9 cellular contexts compared by ENCODE assay signal in genomic region chr7:155532792-155533119, GRCh38. TPM values are rescaled to one million over a fixed set of nuclear protein-coding genes. Genes with fewer than 3 reads are reported as not detected.
A peak's percentile ranks its signal among the peaks of the same experiment; 100 is the strongest.
DNase-seq lines count a peak whose midpoint lies in the region; ATAC-seq and TF ChIP-seq lines count a peak whose summit lies in the region.
"Had no signal": no experiment of that assay in that cellular context is flagged by ENCODE, and none has a peak within 500 bp of the region (broad histone marks: within the 10 kb centered on the region; RNA-seq: fewer than 3 reads in every experiment).

No MANE protein-coding gene starts in this region.

- peaks cover 18% of the 10 kb centered on the region for H3K4me1 Mint-ChIP-seq in stimulated activated naive CD8-positive, alpha-beta T cell treated with anti-CD3 and anti-CD28 coated beads, Interleukin-15, Interleukin-2, amounts not matched to agents 100 ng/mL and 50 ng/mL, for 24 hours (ENCODE audit: low read depth)
- peaks cover 29% of the 10 kb centered on the region for H3K4me1 Mint-ChIP-seq in brain
- peaks cover 12 to 17% of the 10 kb centered on the region in 2 donors for H3K4me1 Mint-ChIP-seq in natural killer cell

- no peak for ATAC-seq in stimulated activated naive CD8-positive, alpha-beta T cell treated with anti-CD3 and anti-CD28 coated beads, Interleukin-15, Interleukin-2, amounts not matched to agents 100 U/mL and 50 U/mL, for 24 hours
- ATAC-seq in natural killer cell (no peak), GM21367 (IDR thresholded peaks at IDR 0.05; ENCODE audit: unreplicated experiment) (no peak), GM21576 (IDR thresholded peaks at IDR 0.05; ENCODE audit: unreplicated experiment) (no peak)

- intact Hi-C loops in natural killer cell (cut with micrococcal nuclease) = loop anchor here (5.0 kb wide), 1 partner anchor 150 kb away; no protein-coding TSS in a partner anchor
- intact Hi-C loops in uterus (cut with DNase I; ENCODE audit: low total_unique reads) = no loop called here

- DNase-seq in stimulated activated naive CD8-positive, alpha-beta T cell treated with anti-CD3 and anti-CD28 coated beads, Interleukin-15, Interleukin-2, amounts not matched to agents 100 U/mL and 50 U/mL, for 24 hours = no peak
- no peak for DNase-seq in natural killer cell
- no peak for DNase-seq in uterus
- no peak for DNase-seq in occipital lobe (lab: John Stamatoyannopoulos, UW)

- H3K9me3 Mint-ChIP-seq in stimulated activated naive CD8-positive, alpha-beta T cell treated with anti-CD3 and anti-CD28 coated beads, Interleukin-15, Interleukin-2, amounts not matched to agents 100 ng/mL and 50 ng/mL, for 24 hours = no peaks in the 10 kb centered on the region
- H3K9me3 Mint-ChIP-seq in brain = peaks cover 0 to 6% (median 3%) of the 10 kb centered on the region in 5 experiments
- H3K9me3 Mint-ChIP-seq in natural killer cell = no peaks in the 10 kb centered on the region

- TF ChIP-seq POLR2A in uterus (IDR thresholded peaks at IDR 0.05) = no peak

- no peak overlapping the region for H3K27ac Mint-ChIP-seq in stimulated activated naive CD8-positive, alpha-beta T cell treated with anti-CD3 and anti-CD28 coated beads, Interleukin-15, Interleukin-2, amounts not matched to agents 100 ng/mL and 50 ng/mL, for 24 hours
- H3K27ac Mint-ChIP-seq in brain (no peak overlapping the region), natural killer cell (no peak overlapping the region)

- no peaks in the 10 kb centered on the region for H3K9me3 ChIP-seq in uterus

- H3K36me3 ChIP-seq in uterus = no peaks in the 10 kb centered on the region

- H3K27me3 Mint-ChIP-seq in stimulated activated naive CD8-positive, alpha-beta T cell treated with anti-CD3 and anti-CD28 coated beads, Interleukin-15, Interleukin-2, amounts not matched to agents 100 ng/mL and 50 ng/mL, for 24 hours = peaks cover 77% of the 10 kb centered on the region
- H3K27me3 Mint-ChIP-seq in brain = peaks cover 67% of the 10 kb centered on the region
- H3K27me3 Mint-ChIP-seq in natural killer cell (ENCODE audit: low read depth in 2 of 2) = peaks cover 66 to 70% of the 10 kb centered on the region in 2 donors

- TF ChIP-seq CTCF in brain (conservative IDR thresholded peaks at IDR 0.05) (no peak), natural killer cell (IDR thresholded peaks at IDR 0.05) (no peak), uterus (IDR thresholded peaks at IDR 0.05) (no peak)

- H3K36me3 Mint-ChIP-seq in stimulated activated naive CD8-positive, alpha-beta T cell treated with anti-CD3 and anti-CD28 coated beads, Interleukin-15, Interleukin-2, amounts not matched to agents 100 ng/mL and 50 ng/mL, for 24 hours (ENCODE audit: low read depth) = no peaks in the 10 kb centered on the region
- H3K36me3 Mint-ChIP-seq in brain (no peaks in the 10 kb centered on the region), natural killer cell (no peaks in the 10 kb centered on the region)

- H3K4me1 ChIP-seq in uterus = peaks cover 0 to 7% of the 10 kb centered on the region in 2 donors

- no peak overlapping the region for H3K4me3 ChIP-seq in uterus

- H3K27me3 ChIP-seq in uterus = peaks cover 0 to 23% of the 10 kb centered on the region in 2 donors

- H3K27ac ChIP-seq in uterus = no peak overlapping the region

- H3K4me3 Mint-ChIP-seq in stimulated activated naive CD8-positive, alpha-beta T cell treated with anti-CD3 and anti-CD28 coated beads, Interleukin-15, Interleukin-2, amounts not matched to agents 100 ng/mL and 50 ng/mL, for 24 hours = peak overlapping the region; percentile 17
- peak overlapping the region; percentile 71 to 78 (median 75) for H3K4me3 Mint-ChIP-seq in brain
- peak overlapping the region; percentile 67 for H3K4me3 Mint-ChIP-seq in natural killer cell

RNA-seq across cellular contexts. Expression of gene CNPY1, which starts 13.6 kb away (rescaled TPM):
- 0.97 TPM for polyA plus RNA-seq in brain (ENCODE audit: insufficient read depth, low read depth, low replicate concordance)
- total RNA-seq in natural killer cell (not detected), uterus (not detected), occipital lobe (0.16 TPM)
- total RNA-seq: pulmonary artery endothelial cell had no signal

Comparison
In these comparisons a context has a peak if more than half of its experiments do, and no peak if none do; other contexts are left out.
1. H3K4me3 Mint-ChIP-seq: peak in every context shown above with its lines; median percentile 75 in brain; 67 in natural killer cell; 17 in stimulated activated naive CD8-positive, alpha-beta T cell treated with anti-CD3 and anti-CD28 coated beads, Interleukin-15, Interleukin-2, amounts not matched to agents 100 ng/mL and 50 ng/mL, for 24 hours.